8 cellular contexts compared by ENCODE assay signal in the genomic region with DNA sequence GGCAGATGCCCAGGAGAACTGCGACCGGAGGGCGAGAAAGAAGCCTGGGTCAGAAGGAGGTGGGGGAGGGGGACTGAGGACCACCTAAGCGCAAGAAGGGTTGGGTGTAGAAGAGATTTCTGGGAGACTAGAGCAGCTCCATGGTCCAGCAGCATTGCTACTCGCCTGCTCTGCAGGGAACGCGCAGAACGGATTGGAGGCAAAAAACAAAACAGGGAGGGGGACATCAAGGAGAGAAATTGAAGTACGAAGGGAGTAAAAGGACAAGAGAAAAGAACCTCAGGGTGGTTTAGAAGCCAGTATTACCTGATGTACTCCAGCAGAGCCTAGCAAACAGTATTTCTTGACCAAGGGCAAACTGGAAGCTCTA. TPM values are rescaled to one million over a fixed set of nuclear protein-coding genes. Genes with fewer than 3 reads are reported as not detected.
DNase-seq lines count a peak whose midpoint lies in the region; ATAC-seq and TF ChIP-seq lines count a peak whose summit lies in the region.

No MANE protein-coding gene starts in this region.

- ATAC-seq in aorta (ENCODE audit: low FRiP score) (peak; percentile 42), HG02885 (IDR thresholded peaks at IDR 0.05; ENCODE audit: poor library complexity, unreplicated experiment) (no peak), GM21447 (IDR thresholded peaks at IDR 0.05; ENCODE audit: unreplicated experiment) (no peak)

- intact Hi-C loops in aorta (cut with DNase I), result no loop called here

- no peaks in the 10 kb centered on the region for H3K9me3 ChIP-seq in mesodermal cell (ENCODE audit: control insufficient read depth, low read length)
- no peaks in the 10 kb centered on the region for H3K9me3 ChIP-seq in aorta (ENCODE audit: control insufficient read depth, low read length)

- H3K4me3 ChIP-seq in choroid plexus epithelial cell (ENCODE audit: low read depth, low read length) (peak overlapping the region; percentile 74), mesodermal cell (ENCODE audit: extremely low read depth, insufficient read depth, low read length, poor library complexity, severe bottlenecking) (peak overlapping the region; percentile 74), aorta (ENCODE audit: low read length in 2 of 2) (peak overlapping the region; percentile 8 to 96)

- no peaks in the 10 kb centered on the region for H3K27me3 ChIP-seq in aorta (ENCODE audit: control insufficient read depth in 1 of 2, insufficient read depth in 2 of 2, low read length in 1 of 2)

- H3K36me3 ChIP-seq in mesodermal cell (ENCODE audit: control insufficient read depth, insufficient read depth, low read length) (peaks cover 10% of the 10 kb centered on the region), aorta (ENCODE audit: control insufficient read depth in 1 of 2, insufficient read depth in 2 of 2, low read length in 1 of 2) (no peaks in the 10 kb centered on the region)

- peak overlapping the region; percentile 47 for H3K27ac ChIP-seq in mesodermal cell (ENCODE audit: low read depth, low read length, severe bottlenecking)
- H3K27ac ChIP-seq in aorta (ENCODE audit: low read depth in 1 of 2, low read length in 2 of 2), result no peak overlapping the region

- H3K4me1 ChIP-seq in mesodermal cell (ENCODE audit: control insufficient read depth, insufficient read depth, low read length, poor library complexity, severe bottlenecking) (peaks cover 29% of the 10 kb centered on the region), aorta (ENCODE audit: control insufficient read depth in 1 of 2, insufficient read depth in 2 of 2, low read length in 2 of 2) (no peaks in the 10 kb centered on the region)

- TF ChIP-seq CTCF in choroid plexus epithelial cell (conservative IDR thresholded peaks at IDR 0.05; ENCODE audit: low read depth, low read length), result no peak

- peak; percentile 30 for DNase-seq in DMS53 treated with DMSO at 0.1 percent for 48 hours (lab: John Stamatoyannopoulos, UW; ENCODE audit: unreplicated experiment)
- peak; percentile 61 for DNase-seq in NCI-H146 treated with DMSO at 0.1 percent for 48 hours (lab: John Stamatoyannopoulos, UW; ENCODE audit: unreplicated experiment)
- DNase-seq in choroid plexus epithelial cell (ENCODE audit: low read depth), result peak; percentile 33
- no peak for DNase-seq in aorta
- no peak for DNase-seq in GM19240 (ENCODE audit: insufficient read length, low spot score)

- WGBS in mesodermal cell (ENCODE audit: insufficient coverage in 2 of 2), 2 experiments, result 0 to 2% methylated on average over 7 to 9 of the region's 9 CpGs
- WGBS in aorta, 2 donors, result 1 to 2% methylated on average over 9 of the region's 9 CpGs

RNA-seq across cellular contexts. Expression of a gene that starts 0.5 kb away (rescaled TPM):
- polyA plus RNA-seq in mesodermal cell (2013, experiment 1 of 2), result 55.8 TPM
- 48.3 TPM for polyA plus RNA-seq in mesodermal cell (2013, experiment 2 of 2)
- 100 to 1,000 TPM in 1 of 2 donors, 10 to 100 TPM in 1; 91.6 to 126 TPM for total RNA-seq in aorta
- 100 to 1,000 TPM in 1 of 2 donors, 10 to 100 TPM in 1; 13.6 to 103 TPM for polyA plus RNA-seq in aorta

RNA-seq across cellular contexts. Expression of a gene that starts 23.4 kb away (rescaled TPM):
- not detected for polyA plus RNA-seq in mesodermal cell (2013, experiment 1 of 2)
- not detected for polyA plus RNA-seq in mesodermal cell (2013, experiment 2 of 2)
- total RNA-seq in aorta, result not detected
- polyA plus RNA-seq in aorta, result 1 to 10 TPM in 1 of 2 donors, not detected in 1; 1.5 TPM

RNA-seq across cellular contexts. Expression of a gene that starts 47.4 kb away (rescaled TPM):
- not detected for polyA plus RNA-seq in mesodermal cell (2013, experiment 1 of 2)
- not detected for polyA plus RNA-seq in mesodermal cell (2013, experiment 2 of 2)
- total RNA-seq in aorta, result under 1 TPM in 1 of 2 donors, not detected in 1; 0.49 TPM
- 1 to 10 TPM in 1 of 2 donors, not detected in 1; 7.1 TPM for polyA plus RNA-seq in aorta

RNA-seq across cellular contexts. Expression of a gene that starts 48.6 kb away (rescaled TPM):
- not detected for polyA plus RNA-seq in mesodermal cell (2013, experiment 1 of 2)
- polyA plus RNA-seq in mesodermal cell (2013, experiment 2 of 2), result not detected
- not detected for total RNA-seq in aorta
- polyA plus RNA-seq in aorta, result not detected

Comparison
In these comparisons a context has a peak if more than half of its experiments do, and no peak if none do; other contexts are left out.
1. DNase-seq: peak in DMS53 treated with DMSO at 0.1 percent for 48 hours (single experiment), NCI-H146 treated with DMSO at 0.1 percent for 48 hours (single experiment) and choroid plexus epithelial cell (single experiment); none in aorta (0 of 2) and GM19240 (single experiment).
2. Peak in every context shown above with its lines, with median percentiles within 50 percentile points of each other: H3K4me3 ChIP-seq.